In genomic region chr1:205480349-205481278, GRCh38 we compare ENCODE assay signal across 9 cellular contexts. TPM values are rescaled to one million over a fixed set of nuclear protein-coding genes. Genes with fewer than 3 reads are reported as not detected.
DNase-seq lines count a peak whose midpoint lies in the region; ATAC-seq and TF ChIP-seq lines count a peak whose summit lies in the region.
"Had no signal": no experiment of that assay in that cellular context is flagged by ENCODE, and none has a peak within 500 bp of the region (broad histone marks: within the 10 kb centered on the region; RNA-seq: fewer than 3 reads in every experiment).

No MANE protein-coding gene starts in this region.

- peaks cover 0 to 44% of the 10 kb centered on the region in 2 donors for H3K4me1 ChIP-seq in naive thymus-derived CD4-positive, alpha-beta T cell (ENCODE audit: control insufficient read depth in 2 of 2, insufficient read depth in 2 of 2, low read length in 2 of 2)
- H3K4me1 ChIP-seq in tibial nerve, result peaks cover 0 to 14% (median 0%) of the 10 kb centered on the region in 4 donors
- H3K4me1 ChIP-seq in BE2C, result peaks cover 4% of the 10 kb centered on the region; the same call in 1 of the 2 replicates

- no peaks in the 10 kb centered on the region for H3K36me3 ChIP-seq in H7 (replicated peaks; ENCODE audit: control insufficient read depth, insufficient read depth, low read length)
- no peaks in the 10 kb centered on the region for H3K36me3 ChIP-seq in naive thymus-derived CD4-positive, alpha-beta T cell (ENCODE audit: control insufficient read depth in 2 of 3, insufficient read depth in 3 of 3, low read length in 3 of 3)
- H3K36me3 ChIP-seq in tibial nerve, result no peaks in the 10 kb centered on the region
- no peaks in the 10 kb centered on the region for H3K36me3 ChIP-seq in BE2C

- 62 to 70% methylated on average over 24 of the region's 24 CpGs for WGBS in tibial nerve, 2 donors

- CTCF ChIA-PET in CD4-positive, alpha-beta T cell (lab: Charles Lee), result no interaction called here
- CTCF ChIA-PET in activated CD8-positive, alpha-beta memory T cell treated with anti-CD3 and anti-CD28 coated beads, Interleukin-2, amount 10 ng/mL, durations not matched to agents 7 days and 5 days (lab: Charles Lee), result interaction anchor here (0.9 to 1.4 kb wide), 5 partner anchors 10 to 155 kb away, joined by 3 to 4 read pairs (median 3); no protein-coding TSS in a partner anchor
- CTCF ChIA-PET in naive thymus-derived CD4-positive, alpha-beta T cell (lab: Charles Lee), result interaction anchor here (2.7 kb wide), 1 partner anchor 7 kb away, joined by 8 read pairs; no protein-coding TSS in a partner anchor

- no peak for TF ChIP-seq CTCF in CD4-positive, alpha-beta T cell (IDR thresholded peaks at IDR 0.05)
- TF ChIP-seq CTCF in tibial nerve (IDR thresholded peaks at IDR 0.05), result no peak
- no peak for TF ChIP-seq CTCF in BE2C (IDR thresholded peaks at IDR 0.05; ENCODE audit: low read depth, low read length)

- H3K9me3 ChIP-seq in CD4-positive, alpha-beta T cell (ENCODE audit: control insufficient read depth, low read length), result peaks cover 5% of the 10 kb centered on the region
- peaks cover 0 to 5% (median 0%) of the 10 kb centered on the region in 3 experiments for H3K9me3 ChIP-seq in naive thymus-derived CD4-positive, alpha-beta T cell (ENCODE audit: control insufficient read depth in 2 of 3, low read length in 3 of 3)
- H3K9me3 ChIP-seq in tibial nerve (peaks cover 0 to under 1% (median 0%) of the 10 kb centered on the region in 4 donors), BE2C (no peaks in the 10 kb centered on the region)

- peaks cover 68% of the 10 kb centered on the region for H3K27me3 Mint-ChIP-seq in CD4-positive, alpha-beta T cell
- H3K27me3 Mint-ChIP-seq in activated CD8-positive, alpha-beta memory T cell treated with anti-CD3 and anti-CD28 coated beads, Interleukin-2, amount 10 ng/mL, durations not matched to agents 7 days and 5 days, result peaks cover 17% of the 10 kb centered on the region
- peaks cover 40 to 70% (median 55%) of the 10 kb centered on the region in 5 donors for H3K27me3 Mint-ChIP-seq in naive thymus-derived CD4-positive, alpha-beta T cell

- H3K4me3 Mint-ChIP-seq in CD4-positive, alpha-beta T cell, result no peak overlapping the region
- H3K4me3 Mint-ChIP-seq in activated CD8-positive, alpha-beta memory T cell treated with anti-CD3 and anti-CD28 coated beads, Interleukin-2, amount 10 ng/mL, durations not matched to agents 7 days and 5 days, result peak overlapping the region; percentile 5
- peak overlapping the region in 4 of 10 donors; percentile 11 to 58 (median 40) for H3K4me3 Mint-ChIP-seq in naive thymus-derived CD4-positive, alpha-beta T cell

- peak in 8 of 10 experiments; percentile 16 to 55 (median 22) for DNase-seq in CD4-positive, alpha-beta T cell
- DNase-seq in H7 (peak; percentile 74), inferior parietal cortex (ENCODE audit: extremely low spot score) (no peak), tibial nerve (ENCODE audit: low spot score in 2 of 2) (no peak), BE2C (no peak), NCI-H2081 (lab: John Stamatoyannopoulos, UW) (no peak)
- peak; percentile 79 for DNase-seq in activated CD8-positive, alpha-beta memory T cell treated with anti-CD3 and anti-CD28 coated beads, Interleukin-2, amount 10 ng/mL, durations not matched to agents 7 days and 5 days
- DNase-seq in naive thymus-derived CD4-positive, alpha-beta T cell, result peak in 3 of 9 donors; percentile 19 to 42 (median 30)

- H3K4me3 ChIP-seq in H7 (ENCODE audit: insufficient read depth, low read depth, low read length) (no peak overlapping the region), tibial nerve (no peak overlapping the region), BE2C (ENCODE audit: low read depth, low read length) (no peak overlapping the region)
- peak overlapping the region; percentile 20 for H3K4me3 ChIP-seq in naive thymus-derived CD4-positive, alpha-beta T cell (ENCODE audit: low read length)

- H3K27me3 ChIP-seq in CD4-positive, alpha-beta T cell (ENCODE audit: control insufficient read depth, insufficient read depth, low read length), result peaks cover 17% of the 10 kb centered on the region
- H3K27me3 ChIP-seq in H7 (ENCODE audit: control insufficient read depth, insufficient read depth, low read length) (peaks cover 8% of the 10 kb centered on the region), tibial nerve (peaks cover 0 to 69% of the 10 kb centered on the region in 2 donors), BE2C (peaks cover 7% of the 10 kb centered on the region; the same call in 1 of the 2 replicates)
- H3K27me3 ChIP-seq in naive thymus-derived CD4-positive, alpha-beta T cell (ENCODE audit: control insufficient read depth in 2 of 2, insufficient read depth in 2 of 2, low read length in 2 of 2), result peaks cover 0 to 7% of the 10 kb centered on the region in 2 donors

- peaks cover 4% of the 10 kb centered on the region for H3K9me3 Mint-ChIP-seq in CD4-positive, alpha-beta T cell
- H3K9me3 Mint-ChIP-seq in activated CD8-positive, alpha-beta memory T cell treated with anti-CD3 and anti-CD28 coated beads, Interleukin-2, amount 10 ng/mL, durations not matched to agents 7 days and 5 days (ENCODE audit: low read depth), result peaks cover 2% of the 10 kb centered on the region
- H3K9me3 Mint-ChIP-seq in naive thymus-derived CD4-positive, alpha-beta T cell, result peaks cover 0 to 8% (median 5%) of the 10 kb centered on the region in 11 donors

- peak; percentile 77 for ATAC-seq in CD4-positive, alpha-beta T cell (ENCODE audit: poor library complexity)
- peak; percentile 76 for ATAC-seq in activated CD8-positive, alpha-beta memory T cell treated with anti-CD3 and anti-CD28 coated beads, Interleukin-2, amount 10 ng/mL, durations not matched to agents 7 days and 5 days
- ATAC-seq in naive thymus-derived CD4-positive, alpha-beta T cell, result peak; percentile 77

- intact Hi-C loops in CD4-positive, alpha-beta T cell (cut with DNase I, micrococcal nuclease), result no loop called here
- intact Hi-C loops in naive thymus-derived CD4-positive, alpha-beta T cell (cut with micrococcal nuclease), result loop anchor here in 1 of 2 donors (10.0 kb wide), 1 partner anchor 196 kb away; no protein-coding TSS in a partner anchor

- H3K4me1 Mint-ChIP-seq in CD4-positive, alpha-beta T cell (ENCODE audit: low read depth), result peaks cover 17% of the 10 kb centered on the region
- peaks cover 29% of the 10 kb centered on the region for H3K4me1 Mint-ChIP-seq in activated CD8-positive, alpha-beta memory T cell treated with anti-CD3 and anti-CD28 coated beads, Interleukin-2, amount 10 ng/mL, durations not matched to agents 7 days and 5 days
- H3K4me1 Mint-ChIP-seq in naive thymus-derived CD4-positive, alpha-beta T cell, result peaks cover 5 to 41% (median 17%) of the 10 kb centered on the region in 7 donors

- H3K27ac ChIP-seq in CD4-positive, alpha-beta T cell (ENCODE audit: low read depth, low read length), result no peak overlapping the region
- no peak overlapping the region for H3K27ac ChIP-seq in naive thymus-derived CD4-positive, alpha-beta T cell (ENCODE audit: low read depth, low read length)
- no peak overlapping the region for H3K27ac ChIP-seq in tibial nerve

- no peak for TF ChIP-seq POLR2A in tibial nerve (IDR thresholded peaks at IDR 0.05)

- no peak for TF ChIP-seq EP300 in tibial nerve (IDR thresholded peaks at IDR 0.05)

- POLR2A ChIA-PET in CD4-positive, alpha-beta T cell (lab: Charles Lee), result no interaction called here
- POLR2A ChIA-PET in naive thymus-derived CD4-positive, alpha-beta T cell (lab: Charles Lee), result interaction anchor here (0.6 kb wide), 1 partner anchor 11 kb away, joined by 3 read pairs; no protein-coding TSS in a partner anchor

- H3K36me3 Mint-ChIP-seq in CD4-positive, alpha-beta T cell (ENCODE audit: low read depth), result no peaks in the 10 kb centered on the region
- H3K36me3 Mint-ChIP-seq in activated CD8-positive, alpha-beta memory T cell treated with anti-CD3 and anti-CD28 coated beads, Interleukin-2, amount 10 ng/mL, durations not matched to agents 7 days and 5 days, result no peaks in the 10 kb centered on the region
- peaks cover 0 to 5% (median 3%) of the 10 kb centered on the region in 5 donors for H3K36me3 Mint-ChIP-seq in naive thymus-derived CD4-positive, alpha-beta T cell

- peak overlapping the region; percentile 40 for H3K27ac Mint-ChIP-seq in CD4-positive, alpha-beta T cell
- H3K27ac Mint-ChIP-seq in activated CD8-positive, alpha-beta memory T cell treated with anti-CD3 and anti-CD28 coated beads, Interleukin-2, amount 10 ng/mL, durations not matched to agents 7 days and 5 days, result peak overlapping the region; percentile 73
- H3K27ac Mint-ChIP-seq in naive thymus-derived CD4-positive, alpha-beta T cell, result peak overlapping the region in 4 of 9 donors; percentile 1 to 41 (median 24)

RNA-seq across cellular contexts. Expression of gene CDK18, which starts 23.9 kb away (rescaled TPM):
- total RNA-seq in CD4-positive, alpha-beta T cell, result 1 to 10 TPM; 1.6 to 2.7 TPM
- 48.3 and 52.0 TPM in 2 replicates for total RNA-seq in H7 (2014; rRNA removed; shearing (Covaris generic))
- total RNA-seq in activated CD8-positive, alpha-beta memory T cell treated with anti-CD3 and anti-CD28 coated beads, Interleukin-2, amount 10 ng/mL, durations not matched to agents 7 days and 5 days, result 1 to 10 TPM; 4.0 to 5.2 TPM
- total RNA-seq in naive thymus-derived CD4-positive, alpha-beta T cell, result 1 to 10 TPM in 4 of 5 experiments, under 1 TPM in 1; 0.85 to 3.6 (median 3.0) TPM
- 1 to 10 TPM in 1 of 2 donors, under 1 TPM in 1; 0.20 to 1.8 TPM for polyA plus RNA-seq in naive thymus-derived CD4-positive, alpha-beta T cell
- total RNA-seq in tibial nerve, result 10 to 100 TPM in 1 of 4 donors, 1 to 10 TPM in 3; 5.1 to 14.1 (median 7.5) TPM
- polyA plus RNA-seq in BE2C (2012; ENCODE audit: insufficient read depth, insufficient read length, low read depth), result 3.4 TPM

RNA-seq across cellular contexts. Expression of gene BLACAT1, which starts 24.8 kb away (rescaled TPM):
- total RNA-seq in CD4-positive, alpha-beta T cell, result not detected
- 6.7 and 9.0 TPM in 2 replicates for total RNA-seq in H7 (2014; rRNA removed; shearing (Covaris generic))
- under 1 TPM; 0.19 to 0.47 TPM for total RNA-seq in activated CD8-positive, alpha-beta memory T cell treated with anti-CD3 and anti-CD28 coated beads, Interleukin-2, amount 10 ng/mL, durations not matched to agents 7 days and 5 days
- under 1 TPM in 4 of 5 experiments, not detected in 1; 0.12 to 0.44 (median 0.31) TPM for total RNA-seq in naive thymus-derived CD4-positive, alpha-beta T cell
- polyA plus RNA-seq in naive thymus-derived CD4-positive, alpha-beta T cell, result under 1 TPM in 1 of 2 donors, not detected in 1; 0.13 TPM
- under 1 TPM in 1 of 4 donors, not detected in 3; 0.44 TPM for total RNA-seq in tibial nerve
- not detected for polyA plus RNA-seq in BE2C (2012; ENCODE audit: insufficient read depth, insufficient read length, low read depth)
- total RNA-seq: chondrocyte had no signal

RNA-seq across cellular contexts. Expression of gene LEMD1, which starts 58.8 kb away (rescaled TPM):
- total RNA-seq in CD4-positive, alpha-beta T cell, result not detected
- 19.4 and 25.1 TPM in 2 replicates for total RNA-seq in H7 (2014; rRNA removed; shearing (Covaris generic))
- 1 to 10 TPM in 1 of 2 experiments, under 1 TPM in 1; 0.54 to 1.8 TPM for total RNA-seq in activated CD8-positive, alpha-beta memory T cell treated with anti-CD3 and anti-CD28 coated beads, Interleukin-2, amount 10 ng/mL, durations not matched to agents 7 days and 5 days
- total RNA-seq in naive thymus-derived CD4-positive, alpha-beta T cell, result under 1 TPM in 1 of 5 experiments, not detected in 4; 0.97 TPM
- polyA plus RNA-seq in naive thymus-derived CD4-positive, alpha-beta T cell, result not detected
- total RNA-seq in tibial nerve, result not detected
- polyA plus RNA-seq in BE2C (2012; ENCODE audit: insufficient read depth, insufficient read length, low read depth), result not detected
- total RNA-seq: chondrocyte had no signal

Comparison
In these comparisons a context has a peak if more than half of its experiments do, and no peak if none do; other contexts are left out.
1. DNase-seq: peak in CD4-positive, alpha-beta T cell (8 of 10), H7 (single experiment) and activated CD8-positive, alpha-beta memory T cell treated with anti-CD3 and anti-CD28 coated beads, Interleukin-2, amount 10 ng/mL, durations not matched to agents 7 days and 5 days (single experiment); none in inferior parietal cortex (single experiment), tibial nerve (0 of 2), BE2C (single experiment) and NCI-H2081 (0 of 2).
2. Peak in every context shown above with its lines, with median percentiles within 50 percentile points of each other: ATAC-seq.